21 cellular contexts compared by ENCODE assay signal in genomic region chr11:62418733-62419132, GRCh38. TPM values are rescaled to one million over a fixed set of nuclear protein-coding genes. Genes with fewer than 3 reads are reported as not detected.
A peak's percentile ranks its signal among the peaks of the same experiment; 100 is the strongest.
DNase-seq lines count a peak whose midpoint lies in the region; ATAC-seq, FAIRE-seq and TF ChIP-seq lines count a peak whose summit lies in the region.
"Had no signal": no experiment of that assay in that cellular context is flagged by ENCODE, and none has a peak within 500 bp of the region (broad histone marks: within the 10 kb centered on the region; RNA-seq: fewer than 3 reads in every experiment).

Gene SCGB1A1 (plus strand): TSS chr11:62419033. CDS start chr11:62419096, 63 bp downstream.

- H3K27ac ChIP-seq in K562 (ENCODE audit: extremely low read depth, low read depth, low read length) (peak within 1 kb of the TSS; percentile 12; the same call in 1 of the 3 replicates), lung (ENCODE audit: low read depth in 1 of 2, low read length in 1 of 2) (peak within 1 kb of the TSS in 1 of 2 donors; percentile 12), stomach (peak within 1 kb of the TSS; percentile 15 to 68 (median 50))
- H3K27ac ChIP-seq: RWPE1 had no signal

- CTCF ChIA-PET in Caco-2 (lab: Charles Lee), result interaction anchor here (0.9 kb wide), 1 partner anchor 26 kb away, joined by 3 read pairs; no protein-coding TSS in a partner anchor
- CTCF ChIA-PET in K562 (lab: Yijun Ruan, JAX; ENCODE audit: low intra/inter-chr PET ratio), result no interaction called here

- no peak for DNase-seq in Caco-2
- DNase-seq in K562 (ENCODE audit: extremely low read depth in 1 of 4, low spot score in 3 of 4), result no peak
- DNase-seq in lung (ENCODE audit: low spot score), result no peak
- DNase-seq in stomach, result no peak
- DNase-seq in T-helper 2 cell treated with Interferon-gamma antibody and Interleukin-4, amounts not matched to agents 5 μg/mL and 100 μg/mL, for 36 hours (ENCODE audit: low spot score), result no peak
- no peak for DNase-seq in SW480 (ENCODE audit: low spot score)
- DNase-seq: activated B cell treated with CpG ODN at 0.5 μM for 24 hours; AML-193; anterior cingulate cortex; HCEC 1CT; head of caudate nucleus; islet precursor cell; NCI-H1436 treated with DMSO at 0.1 percent for 48 hours; NCI-H2227 treated with DMSO at 0.1 percent for 48 hours; stimulated activated CD4-positive, alpha-beta T cell treated with anti-CD3 and anti-CD28 coated beads, Interleukin-12 subunit alpha, Interleukin-12 subunit beta, amount 100 ng/mL, for 4 hours; stimulated activated naive CD4-positive, alpha-beta T cell had no signal

- H3K9me3 Mint-ChIP-seq in Caco-2 (ENCODE audit: unreplicated experiment), result peaks cover 8% of the 10 kb centered on the region
- no peaks in the 10 kb centered on the region for H3K9me3 Mint-ChIP-seq in T-helper 2 cell treated with Interferon-gamma antibody and Interleukin-4, amounts not matched to agents 5 μg/mL and 100 μg/mL, for 36 hours
- H3K9me3 Mint-ChIP-seq: activated B cell treated with CpG ODN at 0.5 μM for 24 hours had no signal

- H3K9ac ChIP-seq in K562 (ENCODE audit: insufficient read depth in 1 of 2, low read depth in 2 of 2, low read length in 2 of 2), result peak within 1 kb of the TSS; percentile 17 to 18; a peak in 3 of 4 replicates

- no peak for TF ChIP-seq RAD21 in K562 (CRISPR knock-in tag; conservative IDR thresholded peaks at IDR 0.05 in 1 of 2, IDR thresholded peaks at IDR 0.05 in 1 of 2)

- no peaks in the 10 kb centered on the region for H3K79me2 ChIP-seq in K562 (ENCODE audit: control insufficient read depth, insufficient read depth, low read length)

- no peaks in the 10 kb centered on the region for H4K20me1 ChIP-seq in K562 (replicated peaks; ENCODE audit: control insufficient read depth, insufficient read depth, low read length)

- 70% methylated on average over 4 of the region's 4 CpGs for WGBS in K562 (ENCODE audit: insufficient coverage, low coverage, missing lambda C conversion rate)
- 86 to 95% methylated on average over 4 of the region's 4 CpGs for WGBS in lung, 2 donors
- WGBS in stomach, 5 donors, result 60 to 92% (median 80%) methylated on average over 4 of the region's 4 CpGs

- peak within 1 kb of the TSS; percentile 28 for H3K4me2 ChIP-seq in K562 (ENCODE audit: insufficient read depth, low read length)

- H3K27ac Mint-ChIP-seq in Caco-2 (ENCODE audit: unreplicated experiment), result peak within 1 kb of the TSS; percentile 49
- no peak within 1 kb of the TSS for H3K27ac Mint-ChIP-seq in T-helper 2 cell treated with Interferon-gamma antibody and Interleukin-4, amounts not matched to agents 5 μg/mL and 100 μg/mL, for 36 hours
- H3K27ac Mint-ChIP-seq: activated B cell treated with CpG ODN at 0.5 μM for 24 hours had no signal

- H3K4me3 Mint-ChIP-seq in Caco-2 (ENCODE audit: unreplicated experiment), result no peak within 1 kb of the TSS
- no peak within 1 kb of the TSS for H3K4me3 Mint-ChIP-seq in T-helper 2 cell treated with Interferon-gamma antibody and Interleukin-4, amounts not matched to agents 5 μg/mL and 100 μg/mL, for 36 hours
- H3K4me3 Mint-ChIP-seq: activated B cell treated with CpG ODN at 0.5 μM for 24 hours had no signal

- intact Hi-C loops in Caco-2 (cut with micrococcal nuclease; ENCODE audit: unreplicated experiment) (no loop called here), K562 (cut with micrococcal nuclease) (no loop called here), stomach (cut with DNase I; ENCODE audit: low total_unique reads) (no loop called here)

- H2AFZ ChIP-seq in K562 (ENCODE audit: low read depth, low read length), result peak within 1 kb of the TSS; percentile 82

- peaks cover 17% of the 10 kb centered on the region for H3K4me1 ChIP-seq in Caco-2
- peaks cover 25 to 30% of the 10 kb centered on the region in 2 experiments for H3K4me1 ChIP-seq in K562 (replicated peaks in 1 of 2; ENCODE audit: control insufficient read depth in 2 of 2, insufficient read depth in 2 of 2, low read length in 2 of 2)
- H3K4me1 ChIP-seq in lung (ENCODE audit: control insufficient read depth in 2 of 2, insufficient read depth in 2 of 2, low read length in 2 of 2), result peaks cover 0 to 3% of the 10 kb centered on the region in 2 donors
- H3K4me1 ChIP-seq in stomach, result peaks cover 10 to 34% (median 21%) of the 10 kb centered on the region in 4 donors

- ATAC-seq in K562, result no peak; the same call in 1 of the 3 replicates
- ATAC-seq in lung (ENCODE audit: insufficient read depth, low FRiP score), result no peak
- no peak for ATAC-seq in GM19328 (IDR thresholded peaks at IDR 0.05; ENCODE audit: unreplicated experiment)
- ATAC-seq in HG03139 (IDR thresholded peaks at IDR 0.05; ENCODE audit: unreplicated experiment), result no peak

- TF ChIP-seq POLR2A in K562 (conservative IDR thresholded peaks at IDR 0.05) (no peak), stomach (IDR thresholded peaks at IDR 0.05) (no peak)

- peaks cover 25% of the 10 kb centered on the region for H3K4me1 Mint-ChIP-seq in Caco-2 (ENCODE audit: low read depth, unreplicated experiment)
- H3K4me1 Mint-ChIP-seq in T-helper 2 cell treated with Interferon-gamma antibody and Interleukin-4, amounts not matched to agents 5 μg/mL and 100 μg/mL, for 36 hours (ENCODE audit: low read depth), result peaks cover 7% of the 10 kb centered on the region
- H3K4me1 Mint-ChIP-seq: activated B cell treated with CpG ODN at 0.5 μM for 24 hours had no signal

- TF ChIP-seq CTCF in Caco-2 (IDR thresholded peaks at IDR 0.05; ENCODE audit: insufficient read depth in 1 of 2, low read depth in 1 of 2, low read length in 1 of 2, severe bottlenecking in 1 of 2, unreplicated experiment in 1 of 2), result no peak
- TF ChIP-seq CTCF in K562 (IDR thresholded peaks at IDR 0.05 in 2 of 3, conservative IDR thresholded peaks at IDR 0.05 in 1 of 3; ENCODE audit: insufficient read depth in 2 of 3, low read depth in 1 of 3, low read length in 3 of 3), result no peak
- no peak for TF ChIP-seq CTCF in lung (IDR thresholded peaks at IDR 0.05; ENCODE audit: control extremely low read depth, extremely low read depth)
- TF ChIP-seq CTCF in stomach (IDR thresholded peaks at IDR 0.05), result no peak

- H3K27me3 ChIP-seq in Caco-2 (replicated peaks; ENCODE audit: control insufficient read depth, insufficient read depth, low read length), result no peaks in the 10 kb centered on the region
- H3K27me3 ChIP-seq in K562 (ENCODE audit: control insufficient read depth in 2 of 2, insufficient read depth in 2 of 2, low read length in 2 of 2), result no peaks in the 10 kb centered on the region
- no peaks in the 10 kb centered on the region for H3K27me3 ChIP-seq in lung (ENCODE audit: control insufficient read depth, insufficient read depth)
- H3K27me3 ChIP-seq in stomach, result no peaks in the 10 kb centered on the region

- no peaks in the 10 kb centered on the region for H3K36me3 Mint-ChIP-seq in Caco-2 (ENCODE audit: insufficient read depth, unreplicated experiment)
- H3K36me3 Mint-ChIP-seq in T-helper 2 cell treated with Interferon-gamma antibody and Interleukin-4, amounts not matched to agents 5 μg/mL and 100 μg/mL, for 36 hours (ENCODE audit: low read depth), result peaks cover 6% of the 10 kb centered on the region

- BruUV-seq in Caco-2 (replicated peaks; lab: Mats Ljungman, UMichigan) (no TSS peak), K562 (replicated peaks; lab: Mats Ljungman, UMichigan) (no TSS peak)

- POLR2A ChIA-PET in Caco-2 (lab: Charles Lee), result no interaction called here
- POLR2A ChIA-PET in K562 (lab: Yijun Ruan, JAX), result interaction anchor here (0.6 to 0.8 kb wide), 4 partner anchors 9 to 143 kb away, joined by 3 to 4 read pairs (median 3); no protein-coding TSS in a partner anchor

- TF ChIP-seq EP300 in K562 (IDR thresholded peaks at IDR 0.05; ENCODE audit: low read length), result no peak
- TF ChIP-seq EP300 in stomach (IDR thresholded peaks at IDR 0.05), result no peak

- H3K36me3 ChIP-seq in Caco-2 (ENCODE audit: control insufficient read depth, insufficient read depth, low read length), result no peaks in the 10 kb centered on the region
- H3K36me3 ChIP-seq in K562 (ENCODE audit: control insufficient read depth, insufficient read depth, low read length), result no peaks in the 10 kb centered on the region
- no peaks in the 10 kb centered on the region for H3K36me3 ChIP-seq in lung (ENCODE audit: control insufficient read depth in 2 of 2, insufficient read depth in 2 of 2, low read length in 2 of 2)
- no peaks in the 10 kb centered on the region for H3K36me3 ChIP-seq in stomach

- in situ Hi-C loops in K562 (cut with MboI), result no loop called here

- no peak for FAIRE-seq in K562 (lab: Jason Lieb, UNC)

- H3K9me1 ChIP-seq in K562 (ENCODE audit: control insufficient read depth, insufficient read depth, low read length), result no peaks in the 10 kb centered on the region

- H3K27me3 Mint-ChIP-seq in Caco-2 (ENCODE audit: insufficient read depth, unreplicated experiment), result no peaks in the 10 kb centered on the region
- H3K27me3 Mint-ChIP-seq in T-helper 2 cell treated with Interferon-gamma antibody and Interleukin-4, amounts not matched to agents 5 μg/mL and 100 μg/mL, for 36 hours (ENCODE audit: low read depth), result no peaks in the 10 kb centered on the region

- no peak within 1 kb of the TSS for H3K4me3 ChIP-seq in Caco-2 (ENCODE audit: low read depth, low read length)
- no peak within 1 kb of the TSS for H3K4me3 ChIP-seq in K562
- H3K4me3 ChIP-seq in lung, result no peak within 1 kb of the TSS
- no peak within 1 kb of the TSS for H3K4me3 ChIP-seq in stomach

- H3K9me3 ChIP-seq in Caco-2, result no peaks in the 10 kb centered on the region
- H3K9me3 ChIP-seq in K562 (replicated peaks; ENCODE audit: control insufficient read depth, insufficient read depth, low read depth, low read length), result no peaks in the 10 kb centered on the region
- no peaks in the 10 kb centered on the region for H3K9me3 ChIP-seq in lung (ENCODE audit: control insufficient read depth in 2 of 2, insufficient read depth in 1 of 2, low read length in 1 of 2)
- no peaks in the 10 kb centered on the region for H3K9me3 ChIP-seq in stomach

RNA-seq across cellular contexts. Expression of gene SCGB1A1, which starts in this region (rescaled TPM):
- total RNA-seq in Caco-2 (2022) (not detected in 2 replicates), K562 (2014; rRNA removed) (not detected in 2 replicates), K562 (2014; rRNA removed; fragmentation: Illumina TruSeq; extraction: Trizol) (not detected in 2 replicates), K562 (2015; rRNA removed; fragmentation: Illumina TruSeq; extraction: Trizol) (not detected in 2 replicates), K562 (2021) (0.55 and 1.1 TPM in 2 replicates), lung (1,000 to 10,000 TPM in 1 of 2 donors, 10 to 100 TPM in 1; 16.0 to 5,001 TPM), stomach (10 to 100 TPM in 1 of 5 donors, 1 to 10 TPM in 1, not detected in 3; 2.6 to 11.2 TPM)
- not detected in 2 replicates for total RNA-seq in K562 (2011; cell fraction: chromatin; rRNA removed; ENCODE audit: low replicate concordance)
- not detected in 2 replicates for total RNA-seq in K562 (2011; cell fraction: nucleolus; rRNA removed)
- not detected in 2 replicates for total RNA-seq in K562 (2011; cell fraction: nucleoplasm; rRNA removed)
- polyA plus RNA-seq in K562 (2011; rRNA removed) (not detected in 2 replicates), K562 (2014; fragmentation: Illumina TruSeq; extraction: Trizol) (not detected in 2 replicates), K562 (2014; fragmentation: Nextera tagmentation; extraction: Ambion mirVana) (not detected), K562 (2014; rRNA removed) (not detected in 2 replicates), lung (1,000 to 10,000 TPM; 2,989 to 6,099 TPM), stomach (10 to 100 TPM in 1 of 3 donors, not detected in 2; 53.9 TPM)
- not detected in 2 replicates for polyA plus RNA-seq in K562 (2011; cell fraction: cytosol; rRNA removed)
- polyA plus RNA-seq in K562 (2011; cell fraction: nucleus; rRNA removed), result not detected in 2 replicates
- polyA plus RNA-seq in K562 (2012), result not detected in 2 replicates
- not detected in 2 replicates for polyA minus RNA-seq in K562 (2011; rRNA and poly(A)+ RNA removed)
- polyA minus RNA-seq in K562 (2011; cell fraction: cytosol; rRNA and poly(A)+ RNA removed), result not detected in 2 replicates
- not detected in 2 replicates for polyA minus RNA-seq in K562 (2011; cell fraction: nucleus; rRNA and poly(A)+ RNA removed)
- total RNA-seq: activated B cell treated with CpG ODN at 0.5 μM for 24 hours; M059J; T-helper 1 cell treated with Interleukin-12 subunit alpha and Interleukin-12 subunit beta and Interleukin-4 antibody, amounts not matched to agents 30 ng/mL and 1 ng/mL, for 36 hours had no signal

Comparison
In these comparisons a context has a peak if more than half of its experiments do, and no peak if none do; other contexts are left out.
1. RNA of gene SCGB1A1 (polyA plus RNA-seq): 2,989 to 6,099 TPM in lung; 53.9 TPM in stomach and not detected in K562; every median in the first group is over 10 times any median in the second.